In genomic region chr10:59607971-59608370, GRCh38 we compare ENCODE assay signal across 22 cellular contexts.
"Had no signal": no experiment of that assay in that cellular context is flagged by ENCODE, and none has a peak within 500 bp of the region (broad histone marks: within the 10 kb centered on the region; RNA-seq: fewer than 3 reads in every experiment).

No MANE protein-coding gene starts in this region.

- H3K36me3 Mint-ChIP-seq: activated naive CD4-positive, alpha-beta T cell treated with anti-CD3 and anti-CD28 coated beads, Interleukin-2, amount 50 U/mL, for 24 hours; brain; immature natural killer cell; T-cell had no signal

- H3K9me3 Mint-ChIP-seq: activated CD4-positive, alpha-beta T cell treated with anti-CD3 and anti-CD28 coated beads, Interleukin-2, amount 10 ng/mL, durations not matched to agents 7 days and 5 days; activated naive CD4-positive, alpha-beta T cell treated with anti-CD3 and anti-CD28 coated beads, Interleukin-2, amount 50 U/mL, for 24 hours; activated T-helper 1 cell treated with anti-CD3 and anti-CD28 coated beads, Interleukin-12 subunit alpha, Interleukin-12 subunit beta, Interleukin-2, Interleukin-4 antibody, amounts not matched to agents 30 ng/mL and 10 ng/mL and 1 ng/mL, durations not matched to agents 14 hours and 24 hours and 36 hours; dendritic cell treated with granulocyte-macrophage colony-stimulating factor and Interleukin-4, amounts not matched to agents 40 ng/mL and 50 ng/mL, for 4 days; T-helper 2 cell treated with Interferon-gamma antibody and Interleukin-4, amounts not matched to agents 5 μg/mL and 100 μg/mL, for 36 hours had no signal

- H3K4me3 Mint-ChIP-seq: activated CD4-positive, alpha-beta T cell treated with anti-CD3 and anti-CD28 coated beads, Interleukin-2, amount 10 ng/mL, durations not matched to agents 7 days and 5 days; activated CD8-positive, alpha-beta T cell treated with anti-CD3 and anti-CD28 coated beads, Interleukin-2, amount 10 ng/mL, durations not matched to agents 7 days and 5 days; activated naive CD4-positive, alpha-beta T cell treated with anti-CD3 and anti-CD28 coated beads, Interleukin-2, amount 50 U/mL, for 24 hours; activated T-helper 1 cell treated with anti-CD3 and anti-CD28 coated beads, Interleukin-12 subunit alpha, Interleukin-12 subunit beta, Interleukin-2, Interleukin-4 antibody, amounts not matched to agents 30 ng/mL and 10 ng/mL and 1 ng/mL, durations not matched to agents 14 hours and 24 hours and 36 hours; brain; dendritic cell treated with granulocyte-macrophage colony-stimulating factor and Interleukin-4, amounts not matched to agents 40 ng/mL and 50 ng/mL, for 4 days; immature natural killer cell; nephron progenitor cell; T-cell; T-helper 2 cell treated with Interferon-gamma antibody and Interleukin-4, amounts not matched to agents 5 μg/mL and 100 μg/mL, for 36 hours had no signal

- H3K4me1 ChIP-seq: foreskin keratinocyte, spleen had no signal

- H3K27ac Mint-ChIP-seq: activated CD4-positive, alpha-beta T cell treated with anti-CD3 and anti-CD28 coated beads, Interleukin-2, amount 10 ng/mL, durations not matched to agents 7 days and 5 days; activated CD8-positive, alpha-beta T cell treated with anti-CD3 and anti-CD28 coated beads, Interleukin-2, amount 10 ng/mL, durations not matched to agents 7 days and 5 days; activated naive CD4-positive, alpha-beta T cell treated with anti-CD3 and anti-CD28 coated beads, Interleukin-2, amount 50 U/mL, for 24 hours; activated T-helper 1 cell treated with anti-CD3 and anti-CD28 coated beads, Interleukin-12 subunit alpha, Interleukin-12 subunit beta, Interleukin-2, Interleukin-4 antibody, amounts not matched to agents 30 ng/mL and 10 ng/mL and 1 ng/mL, durations not matched to agents 14 hours and 24 hours and 36 hours; dendritic cell treated with granulocyte-macrophage colony-stimulating factor and Interleukin-4, amounts not matched to agents 40 ng/mL and 50 ng/mL, for 4 days; immature natural killer cell; nephron progenitor cell; T-cell; T-helper 2 cell treated with Interferon-gamma antibody and Interleukin-4, amounts not matched to agents 5 μg/mL and 100 μg/mL, for 36 hours had no signal

- DNase-seq: activated CD4-positive, alpha-beta T cell treated with anti-CD3 and anti-CD28 coated beads, Interleukin-2, amount 10 ng/mL, durations not matched to agents 7 days and 5 days; activated CD4-positive, CD25-positive, alpha-beta regulatory T cell treated with anti-CD3 and anti-CD28 coated beads, Interleukin-2, amount 50 U/mL, for 72 hours; activated CD8-positive, alpha-beta T cell treated with anti-CD3 and anti-CD28 coated beads, Interleukin-2, amount 10 ng/mL, durations not matched to agents 7 days and 5 days; activated gamma-delta T cell treated with Interleukin-2 at 50 U/mL for 16 hours; aorta; effector CD8-positive, alpha-beta T cell; foreskin keratinocyte; immature natural killer cell; left ventricle myocardium superior; midbrain; nephron progenitor cell; occipital lobe; spleen; stimulated activated CD4-positive, alpha-beta T cell treated with anti-CD3 and anti-CD28 coated beads, Interleukin-4, amount 100 ng/mL, for 1 hour; stimulated activated naive CD4-positive, alpha-beta T cell; T-cell; WERI-Rb-1 had no signal

- H3K27me3 Mint-ChIP-seq: activated naive CD4-positive, alpha-beta T cell treated with anti-CD3 and anti-CD28 coated beads, Interleukin-2, amount 50 U/mL, for 24 hours; brain; dendritic cell treated with granulocyte-macrophage colony-stimulating factor and Interleukin-4, amounts not matched to agents 40 ng/mL and 50 ng/mL, for 4 days had no signal

- H3K4me3 ChIP-seq: spleen had no signal

- H3K27ac ChIP-seq: foreskin keratinocyte, spleen, WERI-Rb-1 had no signal

- H3K27me3 ChIP-seq: foreskin keratinocyte, spleen had no signal

- H3K9me3 ChIP-seq: spleen had no signal

- H3K4me1 Mint-ChIP-seq: activated CD4-positive, alpha-beta T cell treated with anti-CD3 and anti-CD28 coated beads, Interleukin-2, amount 10 ng/mL, durations not matched to agents 7 days and 5 days; activated naive CD4-positive, alpha-beta T cell treated with anti-CD3 and anti-CD28 coated beads, Interleukin-2, amount 50 U/mL, for 24 hours; immature natural killer cell; nephron progenitor cell; T-cell had no signal

- H3K36me3 ChIP-seq: spleen, WERI-Rb-1 had no signal
